In genomic region chr12:13101854-13102375, GRCh38 we compare ENCODE assay signal across 8 cellular contexts. TPM values are rescaled to one million over a fixed set of nuclear protein-coding genes. Genes with fewer than 3 reads are reported as not detected.
A peak's percentile ranks its signal among the peaks of the same experiment; 100 is the strongest.
DNase-seq lines count a peak whose midpoint lies in the region; ATAC-seq, FAIRE-seq and TF ChIP-seq lines count a peak whose summit lies in the region.

No MANE protein-coding gene starts in this region.

- no peak for TF ChIP-seq POLR2A in endothelial cell of umbilical vein (IDR thresholded peaks at IDR 0.05; ENCODE audit: low read depth, low read length)

- ATAC-seq in HG02870 (IDR thresholded peaks at IDR 0.05; ENCODE audit: unreplicated experiment) (no peak), HG03097 (IDR thresholded peaks at IDR 0.05; ENCODE audit: low FRiP score, unreplicated experiment) (no peak)

- H2AFZ ChIP-seq in endothelial cell of umbilical vein (ENCODE audit: low read depth, low read length), result no peak overlapping the region

- CTCF ChIA-PET in endothelial cell of umbilical vein (lab: Charles Lee), result interaction anchor here (1.1 to 6.0 kb wide), 10 partner anchors 13 to 185 kb away, joined by 3 to 89 read pairs (median 4); partner anchors contain the start of gene EMP1

- no TSS peak for BruUV-seq in endothelial cell of umbilical vein (replicated peaks; lab: Mats Ljungman, UMichigan)

- no peaks in the 10 kb centered on the region for H3K9me1 ChIP-seq in endothelial cell of umbilical vein (replicated peaks; ENCODE audit: control insufficient read depth, extremely low read depth, insufficient read depth, low read length)

- H3K27me3 Mint-ChIP-seq in neural crest cell (ENCODE audit: low read depth), result peaks cover 2% of the 10 kb centered on the region

- POLR2A ChIA-PET in endothelial cell of umbilical vein (lab: Charles Lee), result interaction anchor here (0.7 to 2.2 kb wide), 4 partner anchors 18 to 104 kb away, joined by 3 to 8 read pairs (median 4); partner anchors contain the start of gene EMP1

- peaks cover 45% of the 10 kb centered on the region for H3K4me1 ChIP-seq in endothelial cell of umbilical vein (ENCODE audit: control insufficient read depth, extremely low read depth, insufficient read depth, low read length)

- peak overlapping the region in 2 of 3 experiments; percentile 36 to 47 for H3K4me3 ChIP-seq in endothelial cell of umbilical vein (replicated peaks in 1 of 3; ENCODE audit: insufficient read depth in 1 of 3, low read depth in 1 of 3, low read length in 3 of 3)

- peaks cover 44% of the 10 kb centered on the region for H3K4me1 Mint-ChIP-seq in neural crest cell

- peak; percentile 68 for FAIRE-seq in endothelial cell of umbilical vein (lab: Jason Lieb, UNC)

- dilution Hi-C loops in endothelial cell of umbilical vein (cut with MboI; ENCODE audit: extremely low pct_ligation_motif_present, low sequenced_read_pairs), result no loop called here

- no peaks in the 10 kb centered on the region for H3K9me3 Mint-ChIP-seq in neural crest cell

- no peaks in the 10 kb centered on the region for H3K79me2 ChIP-seq in endothelial cell of umbilical vein (ENCODE audit: control insufficient read depth, insufficient read depth, low read length)

- intact Hi-C loops in endothelial cell of umbilical vein (cut with micrococcal nuclease), result loop anchor here (1.0 kb wide), 5 partner anchors 14 to 294 kb away; partner anchors contain the start of gene EMP1

- H3K27ac Mint-ChIP-seq in neural crest cell (ENCODE audit: unreplicated experiment), result no peak overlapping the region

- H3K27ac ChIP-seq in endothelial cell of umbilical vein (ENCODE audit: insufficient read depth, low read depth, low read length), result peak overlapping the region; percentile 100

- DNase-seq in Ammon's horn (ENCODE audit: low spot score) (peak; percentile 28), HT1080 (ENCODE audit: low read depth) (peak; percentile 55), endothelial cell of umbilical vein (ENCODE audit: low read depth, low spot score) (peak; percentile 45), neural crest cell (ENCODE audit: low read depth, low spot score) (no peak), mesenteric fat pad (ENCODE audit: low spot score) (no peak)
- DNase-seq in activated CD4-positive, alpha-beta T cell treated with anti-CD3 and anti-CD28 coated beads for 1 hour, result peak; percentile 16

- peak overlapping the region; percentile 77 for H3K4me2 ChIP-seq in endothelial cell of umbilical vein (ENCODE audit: insufficient read depth, low read length)

- H3K36me3 ChIP-seq in endothelial cell of umbilical vein (ENCODE audit: control insufficient read depth in 2 of 2, extremely low read depth in 1 of 2, insufficient read depth in 2 of 2, low read length in 2 of 2), result no peaks in the 10 kb centered on the region

- H3K9ac ChIP-seq in endothelial cell of umbilical vein (replicated peaks; ENCODE audit: extremely low read depth, insufficient read depth, low read length), result peak overlapping the region; percentile 97

- H3K36me3 Mint-ChIP-seq in neural crest cell (ENCODE audit: low read depth), result no peaks in the 10 kb centered on the region

- peak overlapping the region; percentile 35 for H3K4me3 Mint-ChIP-seq in neural crest cell

- no peaks in the 10 kb centered on the region for H3K9me3 ChIP-seq in endothelial cell of umbilical vein (replicated peaks; ENCODE audit: control insufficient read depth, insufficient read depth, low read length)

- TF ChIP-seq CTCF in endothelial cell of umbilical vein (IDR thresholded peaks at IDR 0.05; ENCODE audit: extremely low read depth in 1 of 2, insufficient read depth in 1 of 2, low read depth in 1 of 2, low read length in 2 of 2) (no peak), neural crest cell (conservative IDR thresholded peaks at IDR 0.05) (no peak)

- no peaks in the 10 kb centered on the region for H3K27me3 ChIP-seq in endothelial cell of umbilical vein (ENCODE audit: control insufficient read depth in 2 of 2, insufficient read depth in 2 of 2, low read length in 2 of 2)

- no peaks in the 10 kb centered on the region for H4K20me1 ChIP-seq in endothelial cell of umbilical vein (replicated peaks; ENCODE audit: control insufficient read depth, extremely low read depth, insufficient read depth, low read length)

TF ChIP-seq in endothelial cell of umbilical vein, 7 proteins besides CTCF, POLR2A, EP300 and RAD21:
- TF ChIP-seq MYC (IDR thresholded peaks at IDR 0.05; ENCODE audit: low read depth, low read length) (no peak), FOS (IDR thresholded peaks at IDR 0.05; ENCODE audit: borderline replicate concordance, insufficient read depth, low read length) (peak; percentile 38)

RNA-seq across cellular contexts. Expression of gene GSG1, which starts 1.6 kb away (rescaled TPM):
- total RNA-seq in HT1080 (2014; rRNA removed; shearing (Covaris generic)), result not detected in 2 replicates
- polyA plus RNA-seq in HT1080 (2015; cell fraction: cytosol; rRNA removed), result 0.06 TPM in 1 of 2 replicates, not detected in the other
- polyA plus RNA-seq in HT1080 (2015; cell fraction: nucleus; rRNA removed), result not detected in 2 replicates
- not detected in 2 replicates for total RNA-seq in endothelial cell of umbilical vein
- polyA plus RNA-seq in endothelial cell of umbilical vein, result not detected in 2 replicates
- not detected in 2 replicates for polyA plus RNA-seq in endothelial cell of umbilical vein (2011; cell fraction: cytosol; rRNA removed)
- polyA plus RNA-seq in endothelial cell of umbilical vein (2011; cell fraction: nucleus; rRNA removed), result not detected in 2 replicates
- 0.16 TPM in 1 of 2 replicates, not detected in the other for polyA plus RNA-seq in endothelial cell of umbilical vein (2012)
- not detected in 2 replicates for polyA minus RNA-seq in endothelial cell of umbilical vein
- not detected for polyA minus RNA-seq in endothelial cell of umbilical vein (2011; cell fraction: cytosol; rRNA and poly(A)+ RNA removed)
- not detected in 2 replicates for polyA minus RNA-seq in endothelial cell of umbilical vein (2011; cell fraction: nucleus; rRNA and poly(A)+ RNA removed)
- total RNA-seq in neural crest cell, result not detected in 2 replicates
- not detected for total RNA-seq in mesenteric fat pad

RNA-seq across cellular contexts. Expression of gene FAM234B, which starts 57.7 kb away (rescaled TPM):
- 2.5 and 4.5 TPM in 2 replicates for total RNA-seq in HT1080 (2014; rRNA removed; shearing (Covaris generic))
- 3.5 and 4.2 TPM in 2 replicates for polyA plus RNA-seq in HT1080 (2015; cell fraction: cytosol; rRNA removed)
- 8.4 and 8.5 TPM in 2 replicates for polyA plus RNA-seq in HT1080 (2015; cell fraction: nucleus; rRNA removed)
- total RNA-seq in endothelial cell of umbilical vein, result 9.4 and 13.2 TPM in 2 replicates
- polyA plus RNA-seq in endothelial cell of umbilical vein, result 4.9 TPM in 2 replicates
- polyA plus RNA-seq in endothelial cell of umbilical vein (2011; cell fraction: cytosol; rRNA removed), result 4.7 and 5.1 TPM in 2 replicates
- polyA plus RNA-seq in endothelial cell of umbilical vein (2011; cell fraction: nucleus; rRNA removed), result 7.5 and 8.2 TPM in 2 replicates
- 7.4 and 7.6 TPM in 2 replicates for polyA plus RNA-seq in endothelial cell of umbilical vein (2012)
- 20.3 and 24.7 TPM in 2 replicates for polyA minus RNA-seq in endothelial cell of umbilical vein
- polyA minus RNA-seq in endothelial cell of umbilical vein (2011; cell fraction: cytosol; rRNA and poly(A)+ RNA removed), result 4.6 TPM
- polyA minus RNA-seq in endothelial cell of umbilical vein (2011; cell fraction: nucleus; rRNA and poly(A)+ RNA removed), result 10.3 and 10.7 TPM in 2 replicates
- 16.0 and 16.3 TPM in 2 replicates for total RNA-seq in neural crest cell
- 8.0 TPM for total RNA-seq in mesenteric fat pad

Comparison
In these comparisons a context has a peak if more than half of its experiments do, and no peak if none do; other contexts are left out.
1. DNase-seq: peak in Ammon's horn (single experiment), HT1080 (single experiment), activated CD4-positive, alpha-beta T cell treated with anti-CD3 and anti-CD28 coated beads for 1 hour (single experiment) and endothelial cell of umbilical vein (single experiment); none in neural crest cell (single experiment) and mesenteric fat pad (single experiment).